Comparison of ENCODE assay signal across 8 cellular contexts in genomic region chr11:46701078-46701654, GRCh38. TPM values are rescaled to one million over a fixed set of nuclear protein-coding genes. Genes with fewer than 3 reads are reported as not detected.
DNase-seq lines count a peak whose midpoint lies in the region; ATAC-seq and TF ChIP-seq lines count a peak whose summit lies in the region.

No MANE protein-coding gene starts in this region.

- H3K9me3 ChIP-seq in CD4-positive, alpha-beta memory T cell (ENCODE audit: control insufficient read depth in 1 of 2, low read length in 2 of 2): no peaks in the 10 kb centered on the region
- no peaks in the 10 kb centered on the region for H3K9me3 ChIP-seq in breast epithelium
- H3K9me3 ChIP-seq in muscle layer of duodenum (ENCODE audit: control insufficient read depth in 1 of 2, low read length in 2 of 2): no peaks in the 10 kb centered on the region

- TF ChIP-seq POLR2A in breast epithelium (IDR thresholded peaks at IDR 0.05): no peak

- H3K27ac ChIP-seq in CD4-positive, alpha-beta memory T cell (ENCODE audit: low read depth, low read length): peak overlapping the region; percentile 86
- peak overlapping the region; percentile 90 to 96 for H3K27ac ChIP-seq in breast epithelium
- H3K27ac ChIP-seq in muscle layer of duodenum (ENCODE audit: low read length): peak overlapping the region; percentile 97

- intact Hi-C loops in CD4-positive, alpha-beta memory T cell (cut with micrococcal nuclease): loop anchor here (2.0 kb wide), 1 partner anchor 854 kb away; the partner anchor contains the start of gene CRY2
- intact Hi-C loops in breast epithelium (cut with DNase I; ENCODE audit: low total_unique reads): no loop called here

- no peak for DNase-seq in CD4-positive, alpha-beta memory T cell
- DNase-seq in breast epithelium (ENCODE audit: low spot score in 2 of 2): no peak
- no peak for DNase-seq in omental fat pad (ENCODE audit: low spot score)
- DNase-seq in middle frontal gyrus (ENCODE audit: extremely low spot score, low spot score): no peak
- DNase-seq in mesenteric fat pad (ENCODE audit: low spot score): no peak

- H3K27me3 Mint-ChIP-seq in CD4-positive, alpha-beta memory T cell: no peaks in the 10 kb centered on the region

- H3K4me3 Mint-ChIP-seq in CD4-positive, alpha-beta memory T cell: peak overlapping the region; percentile 92 to 100 (median 99)

- H3K27ac Mint-ChIP-seq in CD4-positive, alpha-beta memory T cell: peak overlapping the region; percentile 88 to 99 (median 96)

- CTCF ChIA-PET in CD4-positive, alpha-beta memory T cell (lab: Charles Lee; ENCODE audit: partially characterized antibody): interaction anchor here (1.2 to 7.5 kb wide), 5 partner anchors 15 to 107 kb away, joined by 3 to 61 read pairs (median 4); partner anchors contain the start of genes AMBRA1, ATG13 and HARBI1

- POLR2A ChIA-PET in CD4-positive, alpha-beta memory T cell (lab: Charles Lee; ENCODE audit: partially characterized antibody): interaction anchor here (0.7 to 4.6 kb wide), 16 partner anchors 8 to 877 kb away, joined by 3 to 85 read pairs (median 4); partner anchors contain the start of genes AMBRA1, ATG13, DDB2 and HARBI1

- H3K36me3 ChIP-seq in CD4-positive, alpha-beta memory T cell (ENCODE audit: insufficient read depth, low read length): peaks cover 40% of the 10 kb centered on the region
- H3K36me3 ChIP-seq in breast epithelium (peaks cover 20% of the 10 kb centered on the region), muscle layer of duodenum (ENCODE audit: control insufficient read depth in 1 of 2, insufficient read depth in 2 of 2, low read length in 2 of 2) (peaks cover 32 to 39% of the 10 kb centered on the region in 2 donors)

- H3K4me1 ChIP-seq in CD4-positive, alpha-beta memory T cell (ENCODE audit: insufficient read depth, low read length): peaks cover 59% of the 10 kb centered on the region
- H3K4me1 ChIP-seq in breast epithelium: peaks cover 13 to 23% of the 10 kb centered on the region in 2 donors
- peaks cover 19 to 58% of the 10 kb centered on the region in 2 donors for H3K4me1 ChIP-seq in muscle layer of duodenum (ENCODE audit: control insufficient read depth in 1 of 2, insufficient read depth in 2 of 2, low read length in 2 of 2)

- peaks cover 30 to 65% (median 47%) of the 10 kb centered on the region in 4 donors for H3K4me1 Mint-ChIP-seq in CD4-positive, alpha-beta memory T cell

- H3K36me3 Mint-ChIP-seq in CD4-positive, alpha-beta memory T cell: peaks cover 14 to 58% of the 10 kb centered on the region in 2 donors

- no peaks in the 10 kb centered on the region for H3K27me3 ChIP-seq in CD4-positive, alpha-beta memory T cell (ENCODE audit: insufficient read depth, low read length)
- no peaks in the 10 kb centered on the region for H3K27me3 ChIP-seq in breast epithelium
- no peaks in the 10 kb centered on the region for H3K27me3 ChIP-seq in muscle layer of duodenum (ENCODE audit: low read depth, low read length)

- H3K9me3 Mint-ChIP-seq in CD4-positive, alpha-beta memory T cell: peaks cover 0 to 3% (median 0%) of the 10 kb centered on the region in 8 donors

- TF ChIP-seq CTCF in breast epithelium (IDR thresholded peaks at IDR 0.05) (no peak), omental fat pad (IDR thresholded peaks at IDR 0.05) (no peak)

- ATAC-seq in HG03354 (IDR thresholded peaks at IDR 0.05; ENCODE audit: poor library complexity, severe bottlenecking, unreplicated experiment) (peak; percentile 0), HG03196 (IDR thresholded peaks at IDR 0.05; ENCODE audit: unreplicated experiment) (no peak), omental fat pad (ENCODE audit: low FRiP score) (no peak)

- H3K4me3 ChIP-seq in CD4-positive, alpha-beta memory T cell (ENCODE audit: low read length in 2 of 2): peak overlapping the region; percentile 82 to 98
- H3K4me3 ChIP-seq in breast epithelium (peak overlapping the region; percentile 82 to 100 (median 89)), muscle layer of duodenum (ENCODE audit: low read depth in 1 of 2, low read length in 2 of 2) (peak overlapping the region; percentile 98 to 100)

RNA-seq across cellular contexts. Expression of gene ZNF408, which starts 0.3 kb away (rescaled TPM):
- 10 to 100 TPM; 18.9 to 20.0 TPM for total RNA-seq in CD4-positive, alpha-beta memory T cell
- polyA plus RNA-seq in CD4-positive, alpha-beta memory T cell: 10 to 100 TPM in 1 of 2 donors, 1 to 10 TPM in 1; 5.7 to 12.7 TPM
- 1 to 10 TPM; 6.4 to 8.0 (median 7.5) TPM for total RNA-seq in breast epithelium
- total RNA-seq in omental fat pad: 10 to 100 TPM in 1 of 4 donors, 1 to 10 TPM in 3; 4.3 to 12.2 (median 7.9) TPM
- total RNA-seq in mesenteric fat pad: 5.8 TPM

RNA-seq across cellular contexts. Expression of gene ARHGAP1, which starts 0.7 kb away (rescaled TPM):
- total RNA-seq in CD4-positive, alpha-beta memory T cell: 10 to 100 TPM; 61.3 to 72.2 TPM
- polyA plus RNA-seq in CD4-positive, alpha-beta memory T cell: 10 to 100 TPM; 39.0 to 85.8 TPM
- 10 to 100 TPM; 26.5 to 55.7 (median 33.8) TPM for total RNA-seq in breast epithelium
- 10 to 100 TPM; 34.6 to 69.2 (median 42.6) TPM for total RNA-seq in omental fat pad
- 103 TPM for total RNA-seq in mesenteric fat pad

RNA-seq across cellular contexts. Expression of gene F2, which starts 17.8 kb away (rescaled TPM):
- total RNA-seq in CD4-positive, alpha-beta memory T cell: not detected
- not detected for polyA plus RNA-seq in CD4-positive, alpha-beta memory T cell
- total RNA-seq in breast epithelium (not detected), omental fat pad (not detected), mesenteric fat pad (not detected)
